In the genomic region with DNA sequence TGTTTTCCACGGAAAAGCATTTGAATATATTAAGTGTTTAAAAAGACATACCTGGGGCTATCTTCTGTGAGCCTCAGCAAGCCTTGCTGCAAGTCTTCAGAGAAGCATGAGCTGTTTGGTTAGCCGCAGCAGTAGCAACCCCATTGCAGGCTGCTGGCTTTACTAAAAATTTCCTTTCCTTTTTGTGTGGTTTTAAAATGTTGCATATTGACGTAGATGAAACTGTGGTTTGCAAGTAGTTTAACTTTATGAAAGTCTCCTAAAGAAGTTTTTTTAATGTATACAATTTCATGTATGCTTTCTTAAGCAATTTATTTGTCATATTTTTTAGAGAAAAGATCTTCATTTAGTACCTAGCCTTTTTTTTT, we compare ENCODE assay signal across 8 cellular contexts. TPM values are rescaled to one million over a fixed set of nuclear protein-coding genes. Genes with fewer than 3 reads are reported as not detected.
DNase-seq lines count a peak whose midpoint lies in the region; ATAC-seq and TF ChIP-seq lines count a peak whose summit lies in the region.

A gene with protein sequence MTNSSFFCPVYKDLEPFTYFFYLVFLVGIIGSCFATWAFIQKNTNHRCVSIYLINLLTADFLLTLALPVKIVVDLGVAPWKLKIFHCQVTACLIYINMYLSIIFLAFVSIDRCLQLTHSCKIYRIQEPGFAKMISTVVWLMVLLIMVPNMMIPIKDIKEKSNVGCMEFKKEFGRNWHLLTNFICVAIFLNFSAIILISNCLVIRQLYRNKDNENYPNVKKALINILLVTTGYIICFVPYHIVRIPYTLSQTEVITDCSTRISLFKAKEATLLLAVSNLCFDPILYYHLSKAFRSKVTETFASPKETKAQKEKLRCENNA (minus strand): TSS at position 164 of the 368 bp plus-strand sequence. CDS start 3,830 bp downstream, outside the sequence.

- H3K27me3 ChIP-seq in right atrium auricular region, result no peaks in the 10 kb centered on the region

- no peaks in the 10 kb centered on the region for H3K36me3 ChIP-seq in right atrium auricular region

- intact Hi-C loops in left cardiac atrium (cut with DNase I), result no loop called here

- H3K4me1 ChIP-seq in right atrium auricular region, result no peaks in the 10 kb centered on the region

- no peaks in the 10 kb centered on the region for H3K9me3 ChIP-seq in right atrium auricular region

- DNase-seq in activated T-helper 1 cell treated with anti-CD3 and anti-CD28 coated beads, Interleukin-2, amount 50 U/mL, for 16 hours (ENCODE audit: low read depth in 1 of 2, low spot score in 1 of 2), result peak; percentile 18 to 51
- DNase-seq in stimulated activated CD8-positive, alpha-beta memory T cell treated with anti-CD3 and anti-CD28 coated beads, Interleukin-15, amount 100 ng/mL, for 48 hours (ENCODE audit: low read depth in 2 of 2), result peak; percentile 45 to 54
- no peak for DNase-seq in inferior parietal cortex (ENCODE audit: extremely low spot score)
- no peak for DNase-seq in right atrium auricular region (ENCODE audit: low spot score)
- DNase-seq in left cardiac atrium, result no peak
- no peak for DNase-seq in NCI-H524 treated with DMSO at 0.1 percent for 48 hours (lab: John Stamatoyannopoulos, UW)

- H3K4me3 ChIP-seq in right atrium auricular region, result no peak within 1 kb of the TSS

- no peak within 1 kb of the TSS for H3K27ac ChIP-seq in right atrium auricular region

- TF ChIP-seq CTCF in right atrium auricular region (IDR thresholded peaks at IDR 0.05), result no peak

- ATAC-seq in GM19397 (IDR thresholded peaks at IDR 0.05; ENCODE audit: unreplicated experiment) (peak; percentile 93), HG03432 (IDR thresholded peaks at IDR 0.05; ENCODE audit: unreplicated experiment) (peak; percentile 95), left cardiac atrium (no peak)

RNA-seq across cellular contexts. Expression of the gene that starts here (rescaled TPM):
- total RNA-seq in right atrium auricular region (under 1 TPM; 0.37 to 0.39 TPM), left cardiac atrium (1 to 10 TPM in 1 of 2 donors, under 1 TPM in 1; 0.62 to 1.2 TPM)

Comparison
In these comparisons a context has a peak if more than half of its experiments do, and no peak if none do; other contexts are left out.
1. ATAC-seq: peak in GM19397 (single experiment) and HG03432 (single experiment); none in left cardiac atrium (0 of 2).
2. DNase-seq: peak in activated T-helper 1 cell treated with anti-CD3 and anti-CD28 coated beads, Interleukin-2, amount 50 U/mL, for 16 hours (2 of 2) and stimulated activated CD8-positive, alpha-beta memory T cell treated with anti-CD3 and anti-CD28 coated beads, Interleukin-15, amount 100 ng/mL, for 48 hours (2 of 2); none in inferior parietal cortex (single experiment), right atrium auricular region (single experiment), left cardiac atrium (single experiment) and NCI-H524 treated with DMSO at 0.1 percent for 48 hours (single experiment).